ENCODE assay signal across 1 cellular context in the genomic region with DNA sequence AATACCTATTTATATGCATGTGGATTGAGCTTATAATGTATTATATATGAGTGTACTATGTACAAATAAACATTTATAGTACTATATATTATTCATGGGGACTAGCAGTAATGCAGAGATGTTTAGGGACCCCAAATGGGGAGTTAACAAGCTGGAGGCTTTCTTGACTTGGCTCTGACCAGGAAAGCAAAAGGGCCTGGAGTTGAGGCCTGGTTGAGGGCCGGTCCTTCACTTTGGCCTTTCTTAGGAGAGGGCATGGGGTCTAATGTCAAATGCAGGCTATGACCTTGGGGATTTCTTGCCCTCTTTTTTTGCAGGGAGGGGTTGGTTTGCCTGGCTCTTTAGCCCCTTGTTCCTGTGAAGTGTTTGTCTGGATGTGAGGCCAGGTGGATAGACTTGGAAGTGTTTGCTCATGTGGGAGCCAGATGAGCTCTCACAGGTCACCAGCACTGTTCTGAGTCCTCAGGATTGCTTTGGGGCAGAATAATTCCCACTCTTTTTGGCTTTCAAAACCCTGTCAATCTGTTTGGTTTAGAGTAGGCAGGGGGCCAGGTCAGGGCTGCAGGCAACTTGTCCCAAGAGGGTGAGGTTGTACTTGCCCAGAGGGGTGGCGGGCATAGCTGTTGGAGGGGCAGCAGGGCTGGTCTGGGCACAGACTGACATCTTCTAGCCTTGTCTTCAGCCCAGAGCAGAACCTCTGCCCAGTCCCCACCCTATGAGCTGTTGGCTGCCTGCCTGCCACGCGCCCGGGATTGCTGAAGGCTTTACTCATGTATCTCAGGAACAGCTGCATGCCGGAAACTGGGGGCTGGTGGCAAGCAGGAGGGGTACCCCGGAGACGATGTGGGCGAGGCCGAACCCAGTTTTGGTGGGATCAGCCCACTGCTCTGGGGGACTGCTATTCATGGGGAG.
TF ChIP-seq lines count a peak whose summit lies in the region.

No MANE protein-coding gene starts in this region.

TF ChIP-seq in WTC11, 78 proteins besides CTCF, POLR2A, EP300 and RAD21 (continued from another document):
- TF ChIP-seq, protein P1, sequence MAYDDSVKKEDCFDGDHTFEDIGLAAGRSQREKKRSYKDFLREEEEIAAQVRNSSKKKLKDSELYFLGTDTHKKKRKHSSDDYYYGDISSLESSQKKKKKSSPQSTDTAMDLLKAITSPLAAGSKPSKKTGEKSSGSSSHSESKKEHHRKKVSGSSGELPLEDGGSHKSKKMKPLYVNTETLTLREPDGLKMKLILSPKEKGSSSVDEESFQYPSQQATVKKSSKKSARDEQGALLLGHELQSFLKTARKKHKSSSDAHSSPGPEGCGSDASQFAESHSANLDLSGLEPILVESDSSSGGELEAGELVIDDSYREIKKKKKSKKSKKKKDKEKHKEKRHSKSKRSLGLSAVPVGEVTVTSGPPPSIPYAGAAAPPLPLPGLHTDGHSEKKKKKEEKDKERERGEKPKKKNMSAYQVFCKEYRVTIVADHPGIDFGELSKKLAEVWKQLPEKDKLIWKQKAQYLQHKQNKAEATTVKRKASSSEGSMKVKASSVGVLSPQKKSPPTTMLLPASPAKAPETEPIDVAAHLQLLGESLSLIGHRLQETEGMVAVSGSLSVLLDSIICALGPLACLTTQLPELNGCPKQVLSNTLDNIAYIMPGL (CRISPR knock-in tag; IDR thresholded peaks at IDR 0.05): no peak
- no peak for TF ChIP-seq ZNF671 (CRISPR knock-in tag; IDR thresholded peaks at IDR 0.05)
- TF ChIP-seq, protein P2, sequence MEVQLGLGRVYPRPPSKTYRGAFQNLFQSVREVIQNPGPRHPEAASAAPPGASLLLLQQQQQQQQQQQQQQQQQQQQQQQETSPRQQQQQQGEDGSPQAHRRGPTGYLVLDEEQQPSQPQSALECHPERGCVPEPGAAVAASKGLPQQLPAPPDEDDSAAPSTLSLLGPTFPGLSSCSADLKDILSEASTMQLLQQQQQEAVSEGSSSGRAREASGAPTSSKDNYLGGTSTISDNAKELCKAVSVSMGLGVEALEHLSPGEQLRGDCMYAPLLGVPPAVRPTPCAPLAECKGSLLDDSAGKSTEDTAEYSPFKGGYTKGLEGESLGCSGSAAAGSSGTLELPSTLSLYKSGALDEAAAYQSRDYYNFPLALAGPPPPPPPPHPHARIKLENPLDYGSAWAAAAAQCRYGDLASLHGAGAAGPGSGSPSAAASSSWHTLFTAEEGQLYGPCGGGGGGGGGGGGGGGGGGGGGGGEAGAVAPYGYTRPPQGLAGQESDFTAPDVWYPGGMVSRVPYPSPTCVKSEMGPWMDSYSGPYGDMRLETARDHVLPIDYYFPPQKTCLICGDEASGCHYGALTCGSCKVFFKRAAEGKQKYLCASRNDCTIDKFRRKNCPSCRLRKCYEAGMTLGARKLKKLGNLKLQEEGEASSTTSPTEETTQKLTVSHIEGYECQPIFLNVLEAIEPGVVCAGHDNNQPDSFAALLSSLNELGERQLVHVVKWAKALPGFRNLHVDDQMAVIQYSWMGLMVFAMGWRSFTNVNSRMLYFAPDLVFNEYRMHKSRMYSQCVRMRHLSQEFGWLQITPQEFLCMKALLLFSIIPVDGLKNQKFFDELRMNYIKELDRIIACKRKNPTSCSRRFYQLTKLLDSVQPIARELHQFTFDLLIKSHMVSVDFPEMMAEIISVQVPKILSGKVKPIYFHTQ (CRISPR knock-in tag; IDR thresholded peaks at IDR 0.05): no peak
- no peak for TF ChIP-seq ATF1 (CRISPR knock-in tag; IDR thresholded peaks at IDR 0.05)
- TF ChIP-seq NFATC4 (CRISPR knock-in tag; IDR thresholded peaks at IDR 0.05): no peak
- no peak for TF ChIP-seq GRHL2 (CRISPR knock-in tag; IDR thresholded peaks at IDR 0.05; ENCODE audit: insufficient replicate concordance, severe bottlenecking)
